In the genomic region with DNA sequence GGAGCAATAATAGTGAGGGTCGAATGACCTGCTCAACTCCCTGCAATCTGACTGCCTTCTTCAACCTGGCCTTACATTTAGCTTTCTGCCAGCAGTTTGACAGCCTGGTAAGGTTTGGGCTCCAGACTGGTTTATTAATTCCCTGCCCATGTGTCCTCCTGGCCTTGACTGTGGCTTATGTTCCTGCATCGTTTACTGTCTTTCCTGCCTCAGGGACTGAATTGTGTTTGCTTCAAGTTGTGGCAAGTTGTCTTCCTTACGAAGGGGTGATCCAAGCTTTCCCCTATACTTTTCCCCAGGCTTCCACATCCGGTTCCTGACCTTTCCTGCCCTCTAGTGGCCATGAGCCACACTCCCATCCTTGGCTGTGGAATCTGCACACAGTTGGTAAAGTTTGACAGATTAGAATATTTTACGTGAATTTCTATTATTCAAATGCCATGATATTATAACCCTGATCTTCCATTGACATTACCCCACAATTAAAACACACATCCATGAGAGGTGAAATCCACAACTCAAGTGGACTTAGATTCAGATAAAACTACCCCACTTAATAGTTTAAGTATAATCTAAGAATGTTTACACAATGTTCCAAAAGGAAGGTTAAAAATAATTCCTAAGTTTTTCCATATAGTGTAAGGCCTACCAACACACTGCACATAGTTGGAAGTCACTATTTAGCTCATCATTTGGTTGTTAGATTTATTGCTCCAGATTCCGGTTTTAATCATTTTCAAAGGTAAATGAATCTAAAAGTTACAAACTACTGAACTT, we compare ENCODE assay signal across 8 cellular contexts.
DNase-seq lines count a peak whose midpoint lies in the region; ATAC-seq, FAIRE-seq and TF ChIP-seq lines count a peak whose summit lies in the region.

No MANE protein-coding gene starts in this region.

- no peak overlapping the region for H3K27ac Mint-ChIP-seq in activated T-helper 2 cell treated with anti-CD3 and anti-CD28 coated beads, Interferon-gamma antibody, Interleukin-2, Interleukin-4, amounts not matched to agents 10 μg/mL and 5 μg/mL and 100 μg/mL, durations not matched to agents 14 hours and 24 hours and 36 hours

- no peaks in the 10 kb centered on the region for H3K4me1 ChIP-seq in vagina

- peaks cover 11% of the 10 kb centered on the region for H3K4me1 Mint-ChIP-seq in activated T-helper 2 cell treated with anti-CD3 and anti-CD28 coated beads, Interferon-gamma antibody, Interleukin-2, Interleukin-4, amounts not matched to agents 10 μg/mL and 5 μg/mL and 100 μg/mL, durations not matched to agents 14 hours and 24 hours and 36 hours (ENCODE audit: low read depth)

- H3K27me3 ChIP-seq in vagina = no peaks in the 10 kb centered on the region

- H3K4me3 ChIP-seq in AG10803 (ENCODE audit: low read length) (no peak overlapping the region), cardiac fibroblast (replicated peaks in 1 of 2; ENCODE audit: low read depth in 2 of 2, low read length in 2 of 2) (no peak overlapping the region), vagina (no peak overlapping the region)

- H3K27me3 Mint-ChIP-seq in activated T-helper 2 cell treated with anti-CD3 and anti-CD28 coated beads, Interferon-gamma antibody, Interleukin-2, Interleukin-4, amounts not matched to agents 10 μg/mL and 5 μg/mL and 100 μg/mL, durations not matched to agents 14 hours and 24 hours and 36 hours (ENCODE audit: low read depth) = peaks cover 3% of the 10 kb centered on the region

- no peaks in the 10 kb centered on the region for H3K36me3 Mint-ChIP-seq in activated T-helper 2 cell treated with anti-CD3 and anti-CD28 coated beads, Interferon-gamma antibody, Interleukin-2, Interleukin-4, amounts not matched to agents 10 μg/mL and 5 μg/mL and 100 μg/mL, durations not matched to agents 14 hours and 24 hours and 36 hours (ENCODE audit: low read depth)

- TF ChIP-seq CTCF in AG10803 (conservative IDR thresholded peaks at IDR 0.05; ENCODE audit: low read length) (peak; percentile 92), cardiac fibroblast (IDR thresholded peaks at IDR 0.05; ENCODE audit: low read depth, low read length) (peak; percentile 89), vagina (IDR thresholded peaks at IDR 0.05) (peak in 2 of 3 experiments; percentile 33 to 56)

- H3K36me3 ChIP-seq in vagina = no peaks in the 10 kb centered on the region

- no peak for TF ChIP-seq POLR2A in vagina (IDR thresholded peaks at IDR 0.05)

- H3K27ac ChIP-seq in vagina = peak overlapping the region; percentile 43

- ATAC-seq in left lobe of liver (peak; percentile 97), GM21619 (IDR thresholded peaks at IDR 0.05; ENCODE audit: unreplicated experiment) (no peak)

- intact Hi-C loops in vagina (cut with DNase I) = no loop called here
- intact Hi-C loops in activated T-helper 2 cell treated with anti-CD3 and anti-CD28 coated beads, Interferon-gamma antibody, Interleukin-2, Interleukin-4, amounts not matched to agents 10 μg/mL and 5 μg/mL and 100 μg/mL, durations not matched to agents 14 hours and 24 hours and 36 hours (cut with micrococcal nuclease) = no loop called here

- H3K9me3 Mint-ChIP-seq in activated T-helper 2 cell treated with anti-CD3 and anti-CD28 coated beads, Interferon-gamma antibody, Interleukin-2, Interleukin-4, amounts not matched to agents 10 μg/mL and 5 μg/mL and 100 μg/mL, durations not matched to agents 14 hours and 24 hours and 36 hours = no peaks in the 10 kb centered on the region

- peak; percentile 36 for FAIRE-seq in GM18507 (lab: Jason Lieb, UNC)

- no peak overlapping the region for H3K4me3 Mint-ChIP-seq in activated T-helper 2 cell treated with anti-CD3 and anti-CD28 coated beads, Interferon-gamma antibody, Interleukin-2, Interleukin-4, amounts not matched to agents 10 μg/mL and 5 μg/mL and 100 μg/mL, durations not matched to agents 14 hours and 24 hours and 36 hours (ENCODE audit: low read depth)

- DNase-seq in AG10803 (ENCODE audit: low read depth) (peak; percentile 60), GM18507 (ENCODE audit: extremely low spot score, insufficient read length, low read depth) (no peak), NCI-H460 (ENCODE audit: extremely low read depth, low read depth) (peak; percentile 83), cardiac fibroblast (ENCODE audit: low read depth in 2 of 2) (peak; percentile 71 to 77), left lobe of liver (ENCODE audit: low spot score) (peak; percentile 51), vagina (ENCODE audit: extremely low spot score in 2 of 2) (no peak)
- DNase-seq in activated T-helper 2 cell treated with anti-CD3 and anti-CD28 coated beads, Interferon-gamma antibody, Interleukin-2, Interleukin-4, amounts not matched to agents 10 μg/mL and 5 μg/mL and 100 μg/mL, durations not matched to agents 14 hours and 24 hours and 36 hours (ENCODE audit: low spot score) = no peak

- no peaks in the 10 kb centered on the region for H3K9me3 ChIP-seq in vagina

Comparison
In these comparisons a context has a peak if more than half of its experiments do, and no peak if none do; other contexts are left out.
1. DNase-seq: peak in AG10803 (single experiment), NCI-H460 (single experiment), cardiac fibroblast (2 of 2) and left lobe of liver (single experiment); none in GM18507 (single experiment), vagina (0 of 2) and activated T-helper 2 cell treated with anti-CD3 and anti-CD28 coated beads, Interferon-gamma antibody, Interleukin-2, Interleukin-4, amounts not matched to agents 10 μg/mL and 5 μg/mL and 100 μg/mL, durations not matched to agents 14 hours and 24 hours and 36 hours (single experiment).
2. Peak in every context shown above with its lines, with median percentiles within 50 percentile points of each other: CTCF ChIP-seq.